1 cellular context compared by ENCODE assay signal in genomic region chr3:177134166-177134565, GRCh38.
TF ChIP-seq lines count a peak whose summit lies in the region.

No MANE protein-coding gene starts in this region.

TF ChIP-seq in HepG2, 621 proteins besides CTCF, POLR2A, EP300 and RAD21 (continued from another document):
- TF ChIP-seq AFF4 (CRISPR knock-in tag; IDR thresholded peaks at IDR 0.05), result no peak
- TF ChIP-seq ZNF496 (CRISPR knock-in tag; IDR thresholded peaks at IDR 0.05; ENCODE audit: insufficient replicate concordance), result no peak
